9 cellular contexts compared by ENCODE assay signal in genomic region chr6:2695464-2696095, GRCh38. TPM values are rescaled to one million over a fixed set of nuclear protein-coding genes. Genes with fewer than 3 reads are reported as not detected.
DNase-seq lines count a peak whose midpoint lies in the region; ATAC-seq, FAIRE-seq and TF ChIP-seq lines count a peak whose summit lies in the region.
"Had no signal": no experiment of that assay in that cellular context is flagged by ENCODE, and none has a peak within 500 bp of the region (broad histone marks: within the 10 kb centered on the region; RNA-seq: fewer than 3 reads in every experiment).

No MANE protein-coding gene starts in this region.

- no peaks in the 10 kb centered on the region for H4K20me1 ChIP-seq in PC-3 (ENCODE audit: low read length)
- H4K20me1 ChIP-seq in fibroblast of lung (ENCODE audit: control insufficient read depth, extremely low read depth, insufficient read depth, low read length), result no peaks in the 10 kb centered on the region

- H2AFZ ChIP-seq in PC-3 (ENCODE audit: low read length) (no peak overlapping the region), fibroblast of lung (ENCODE audit: low read length) (no peak overlapping the region)

- peak overlapping the region; percentile 20; the same call in 1 of the 2 replicates for H3K4me2 ChIP-seq in PC-3 (ENCODE audit: low read length)
- H3K4me2 ChIP-seq in fibroblast of lung (ENCODE audit: extremely low read depth, insufficient read depth, low read length), result no peak overlapping the region

- no peak for FAIRE-seq in GM12892 (lab: Jason Lieb, UNC)

- intact Hi-C loops in PC-3 (cut with micrococcal nuclease), result loop anchor here (1.0 to 10.0 kb wide), 7 partner anchors 61 to 1099 kb away; no protein-coding TSS in a partner anchor

- H3K4me3 ChIP-seq in PC-3 (ENCODE audit: low read length), result no peak overlapping the region
- no peak overlapping the region for H3K4me3 ChIP-seq in fibroblast of lung (replicated peaks in 1 of 4; ENCODE audit: control extremely low read depth in 1 of 4, insufficient read depth in 1 of 4, low read depth in 3 of 4, low read length in 4 of 4)
- H3K4me3 ChIP-seq in thoracic aorta, result no peak overlapping the region
- H3K4me3 ChIP-seq: lung had no signal

- BruUV-seq in PC-3 (replicated peaks; lab: Mats Ljungman, UMichigan), result no TSS peak

- ATAC-seq in PC-3 (peak; percentile 78), thoracic aorta (ENCODE audit: insufficient number of reproducible peaks, low FRiP score, low read depth) (no peak), GM21528 (IDR thresholded peaks at IDR 0.05; ENCODE audit: low FRiP score, unreplicated experiment) (no peak)

- TF ChIP-seq POLR2A in GM12892 (IDR thresholded peaks at IDR 0.05; ENCODE audit: low read depth, low read length), result no peak

- CTCF ChIA-PET in PC-3 (lab: Charles Lee), result interaction anchor here (1.1 kb wide), 1 partner anchor 61 kb away, joined by 6 read pairs; no protein-coding TSS in a partner anchor

- H3K9me2 ChIP-seq in PC-3 (replicated peaks; ENCODE audit: low read length), result no peaks in the 10 kb centered on the region

- POLR2A ChIA-PET in PC-3 (lab: Charles Lee; ENCODE audit: unreplicated experiment), result no interaction called here

- H3K27me3 ChIP-seq in PC-3 (ENCODE audit: low read length), result no peaks in the 10 kb centered on the region
- no peaks in the 10 kb centered on the region for H3K27me3 ChIP-seq in fibroblast of lung (ENCODE audit: control insufficient read depth, insufficient read depth, low read length)
- H3K27me3 ChIP-seq in thoracic aorta (replicated peaks; ENCODE audit: insufficient read depth), result no peaks in the 10 kb centered on the region

- H3K36me3 ChIP-seq in PC-3 (ENCODE audit: low read depth, low read length), result no peaks in the 10 kb centered on the region
- no peaks in the 10 kb centered on the region for H3K36me3 ChIP-seq in fibroblast of lung (ENCODE audit: control insufficient read depth, insufficient read depth, low read length)
- H3K36me3 ChIP-seq in thoracic aorta, result no peaks in the 10 kb centered on the region

- DNase-seq in SIG-M5 treated with dmso at 0.1 percent for 504 hours (lab: John Stamatoyannopoulos, UW; ENCODE audit: unreplicated experiment) (peak; percentile 53), SIG-M5 (lab: John Stamatoyannopoulos, UW) (no peak), PC-3 (peak; percentile 78), fibroblast of lung (ENCODE audit: low read depth in 2 of 2) (peak; percentile 29 to 74), thoracic aorta (ENCODE audit: low spot score) (no peak), activated gamma-delta T cell treated with Interleukin-2 at 50 U/mL for 16 hours (no peak), GM12892 (ENCODE audit: insufficient read length) (no peak)

- H3K27ac ChIP-seq in PC-3 (ENCODE audit: low read length) (no peak overlapping the region), fibroblast of lung (ENCODE audit: insufficient read depth, low read length) (no peak overlapping the region), thoracic aorta (no peak overlapping the region)

- TF ChIP-seq CTCF in PC-3 (conservative IDR thresholded peaks at IDR 0.05; ENCODE audit: low read depth, low read length) (peak; percentile 84), fibroblast of lung (conservative IDR thresholded peaks at IDR 0.05 in 1 of 2, IDR thresholded peaks at IDR 0.05 in 1 of 2; ENCODE audit: low read depth in 1 of 2, low read length in 2 of 2) (peak; percentile 15 to 45), thoracic aorta (IDR thresholded peaks at IDR 0.05) (peak; percentile 44)

- H3K4me1 ChIP-seq in PC-3 (ENCODE audit: insufficient read depth, low read length), result no peaks in the 10 kb centered on the region
- no peaks in the 10 kb centered on the region for H3K4me1 ChIP-seq in fibroblast of lung (ENCODE audit: control insufficient read depth, extremely low read depth, insufficient read depth, low read length)
- no peaks in the 10 kb centered on the region for H3K4me1 ChIP-seq in thoracic aorta (ENCODE audit: control insufficient read depth in 1 of 2, low read depth in 2 of 2)

- H3K9ac ChIP-seq in PC-3 (ENCODE audit: low read length), result no peak overlapping the region
- no peak overlapping the region for H3K9ac ChIP-seq in fibroblast of lung (ENCODE audit: insufficient read depth, low read length)

- H3K9me3 ChIP-seq in PC-3 (ENCODE audit: low read length) (no peaks in the 10 kb centered on the region), fibroblast of lung (ENCODE audit: control insufficient read depth, insufficient read depth, low read depth, low read length) (no peaks in the 10 kb centered on the region), thoracic aorta (no peaks in the 10 kb centered on the region)

- H3K79me2 ChIP-seq in PC-3 (ENCODE audit: low read length) (no peaks in the 10 kb centered on the region), fibroblast of lung (ENCODE audit: control insufficient read depth, insufficient read depth, low read length) (no peaks in the 10 kb centered on the region)

- no peaks in the 10 kb centered on the region for H3F3A ChIP-seq in PC-3 (ENCODE audit: low read length, unreplicated experiment)

RNA-seq across cellular contexts. Expression of gene MYLK4, which starts 55.1 kb away (rescaled TPM):
- total RNA-seq in PC-3 (2014; rRNA removed), result 0.11 and 0.23 TPM in 2 replicates
- total RNA-seq in fibroblast of lung, result 0.26 and 0.33 TPM in 2 replicates
- polyA plus RNA-seq in fibroblast of lung, result 0.24 and 0.59 TPM in 2 replicates
- polyA plus RNA-seq in fibroblast of lung (2012), result 0.16 and 0.28 TPM in 2 replicates
- polyA minus RNA-seq in fibroblast of lung (ENCODE audit: low replicate concordance), result not detected in 2 replicates
- 1 to 10 TPM in 1 of 2 donors, under 1 TPM in 1; 0.68 to 2.0 TPM for total RNA-seq in thoracic aorta
- 0.06 TPM for polyA plus RNA-seq in GM12892 (2012; ENCODE audit: missing spikeins)

Comparison
In these comparisons a context has a peak if more than half of its experiments do, and no peak if none do; other contexts are left out.
1. DNase-seq: peak in SIG-M5 treated with dmso at 0.1 percent for 504 hours (single experiment), PC-3 (single experiment) and fibroblast of lung (2 of 2); none in SIG-M5 (single experiment), thoracic aorta (single experiment), activated gamma-delta T cell treated with Interleukin-2 at 50 U/mL for 16 hours (single experiment) and GM12892 (single experiment).
2. CTCF ChIP-seq: peak in every context shown above with its lines; median percentile 84 in PC-3; 44 in thoracic aorta; 30 in fibroblast of lung.